8 cellular contexts compared by ENCODE assay signal in genomic region chr12:103771466-103771865, GRCh38.
A peak's percentile ranks its signal among the peaks of the same experiment; 100 is the strongest.
DNase-seq lines count a peak whose midpoint lies in the region; ATAC-seq lines count a peak whose summit lies in the region.

No MANE protein-coding gene starts in this region.

- H3K36me3 Mint-ChIP-seq in activated CD4-positive, alpha-beta memory T cell treated with anti-CD3 and anti-CD28 coated beads for 36 hours, result peaks cover 12% of the 10 kb centered on the region
- no peaks in the 10 kb centered on the region for H3K36me3 Mint-ChIP-seq in activated CD4-positive, alpha-beta memory T cell treated with anti-CD3 and anti-CD28 coated beads, Interleukin-2, amount 10 ng/mL, durations not matched to agents 7 days and 5 days (ENCODE audit: low read depth)

- CTCF ChIA-PET in activated CD4-positive, alpha-beta memory T cell treated with anti-CD3 and anti-CD28 coated beads for 36 hours (lab: Charles Lee), result interaction anchor here (0.6 kb wide), 1 partner anchor 145 kb away, joined by 3 read pairs; no protein-coding TSS in a partner anchor
- CTCF ChIA-PET in activated CD4-positive, alpha-beta memory T cell treated with anti-CD3 and anti-CD28 coated beads, Interleukin-2, amount 10 ng/mL, durations not matched to agents 7 days and 5 days (lab: Charles Lee), result interaction anchor here (1.5 kb wide), 1 partner anchor 338 kb away, joined by 4 read pairs; no protein-coding TSS in a partner anchor

- POLR2A ChIA-PET in activated CD4-positive, alpha-beta memory T cell treated with anti-CD3 and anti-CD28 coated beads for 36 hours (lab: Charles Lee), result no interaction called here
- POLR2A ChIA-PET in activated CD4-positive, alpha-beta memory T cell treated with anti-CD3 and anti-CD28 coated beads, Interleukin-2, amount 10 ng/mL, durations not matched to agents 7 days and 5 days (lab: Charles Lee), result no interaction called here

- H3K27ac Mint-ChIP-seq in activated CD4-positive, alpha-beta memory T cell treated with anti-CD3 and anti-CD28 coated beads for 36 hours, result no peak overlapping the region
- no peak overlapping the region for H3K27ac Mint-ChIP-seq in activated CD4-positive, alpha-beta memory T cell treated with anti-CD3 and anti-CD28 coated beads, Interleukin-2, amount 10 ng/mL, durations not matched to agents 7 days and 5 days

- no peak overlapping the region for H3K4me3 Mint-ChIP-seq in activated CD4-positive, alpha-beta memory T cell treated with anti-CD3 and anti-CD28 coated beads for 36 hours
- no peak overlapping the region for H3K4me3 Mint-ChIP-seq in activated CD4-positive, alpha-beta memory T cell treated with anti-CD3 and anti-CD28 coated beads, Interleukin-2, amount 10 ng/mL, durations not matched to agents 7 days and 5 days

- H3K4me1 Mint-ChIP-seq in activated CD4-positive, alpha-beta memory T cell treated with anti-CD3 and anti-CD28 coated beads for 36 hours (ENCODE audit: low read depth), result no peaks in the 10 kb centered on the region
- no peaks in the 10 kb centered on the region for H3K4me1 Mint-ChIP-seq in activated CD4-positive, alpha-beta memory T cell treated with anti-CD3 and anti-CD28 coated beads, Interleukin-2, amount 10 ng/mL, durations not matched to agents 7 days and 5 days

- no peaks in the 10 kb centered on the region for H3K9me3 Mint-ChIP-seq in activated CD4-positive, alpha-beta memory T cell treated with anti-CD3 and anti-CD28 coated beads for 36 hours
- no peaks in the 10 kb centered on the region for H3K9me3 Mint-ChIP-seq in activated CD4-positive, alpha-beta memory T cell treated with anti-CD3 and anti-CD28 coated beads, Interleukin-2, amount 10 ng/mL, durations not matched to agents 7 days and 5 days

- ATAC-seq in GM18861 (IDR thresholded peaks at IDR 0.05; ENCODE audit: unreplicated experiment) (no peak), GM18870 (IDR thresholded peaks at IDR 0.05; ENCODE audit: unreplicated experiment) (no peak)

- peak; percentile 18 for DNase-seq in activated CD4-positive, alpha-beta memory T cell treated with anti-CD3 and anti-CD28 coated beads for 36 hours
- DNase-seq in activated CD4-positive, alpha-beta memory T cell treated with anti-CD3 and anti-CD28 coated beads, Interleukin-2, amount 10 ng/mL, durations not matched to agents 7 days and 5 days, result no peak
- peak; percentile 3 for DNase-seq in RPMI8226
- DNase-seq in globus pallidus (ENCODE audit: low spot score), result peak; percentile 39
- peak; percentile 19 for DNase-seq in putamen (ENCODE audit: low spot score)
- DNase-seq in activated CD4-positive, CD25-positive, alpha-beta regulatory T cell (lab: John Stamatoyannopoulos, UW), result no peak

- intact Hi-C loops in activated CD4-positive, alpha-beta memory T cell treated with anti-CD3 and anti-CD28 coated beads for 36 hours (cut with micrococcal nuclease), result no loop called here

- no peaks in the 10 kb centered on the region for H3K27me3 Mint-ChIP-seq in activated CD4-positive, alpha-beta memory T cell treated with anti-CD3 and anti-CD28 coated beads for 36 hours
- H3K27me3 Mint-ChIP-seq in activated CD4-positive, alpha-beta memory T cell treated with anti-CD3 and anti-CD28 coated beads, Interleukin-2, amount 10 ng/mL, durations not matched to agents 7 days and 5 days, result no peaks in the 10 kb centered on the region

Comparison
In these comparisons a context has a peak if more than half of its experiments do, and no peak if none do; other contexts are left out.
1. DNase-seq: peak in activated CD4-positive, alpha-beta memory T cell treated with anti-CD3 and anti-CD28 coated beads for 36 hours (single experiment), RPMI8226 (single experiment), globus pallidus (single experiment) and putamen (single experiment); none in activated CD4-positive, alpha-beta memory T cell treated with anti-CD3 and anti-CD28 coated beads, Interleukin-2, amount 10 ng/mL, durations not matched to agents 7 days and 5 days (single experiment) and activated CD4-positive, CD25-positive, alpha-beta regulatory T cell (0 of 4).